ENCODE assay signal across 26 cellular contexts in the genomic region with DNA sequence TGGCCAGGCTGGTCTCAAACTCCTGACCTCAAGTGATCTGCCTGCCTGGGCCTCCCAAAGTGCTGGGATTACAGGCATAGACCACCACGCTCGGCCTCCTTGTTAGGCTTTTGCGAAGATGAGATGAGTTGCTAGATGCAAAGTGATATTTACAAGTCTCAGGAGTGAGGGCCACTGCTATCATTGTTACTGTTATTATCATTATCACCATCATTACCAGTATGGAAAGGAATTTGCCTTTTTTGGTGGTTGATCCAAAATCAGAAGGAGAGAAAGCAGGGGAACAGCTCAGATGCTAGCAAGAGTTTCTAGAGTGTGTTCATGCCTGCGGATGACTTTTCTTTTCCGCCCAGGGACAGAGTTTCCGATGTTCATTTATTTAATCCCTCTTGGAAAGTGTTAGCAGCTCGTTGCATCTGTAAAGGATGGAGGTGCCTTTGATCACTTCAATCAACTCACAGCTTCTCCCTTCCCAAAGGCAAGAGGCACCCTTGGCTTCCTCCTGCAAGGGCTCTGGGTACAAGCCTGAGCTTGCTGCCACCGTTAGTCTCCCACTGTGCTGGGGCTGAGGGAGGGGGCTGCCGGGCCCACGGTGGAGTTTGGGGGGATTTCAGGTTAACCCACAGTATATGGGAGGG. TPM values are rescaled to one million over a fixed set of nuclear protein-coding genes. Genes with fewer than 3 reads are reported as not detected.
DNase-seq lines count a peak whose midpoint lies in the region; ATAC-seq and TF ChIP-seq lines count a peak whose summit lies in the region.
"Had no signal": no experiment of that assay in that cellular context is flagged by ENCODE, and none has a peak within 500 bp of the region (broad histone marks: within the 10 kb centered on the region; RNA-seq: fewer than 3 reads in every experiment).

No MANE protein-coding gene starts in this region.

- H3K9me3 Mint-ChIP-seq in osteocyte (ENCODE audit: unreplicated experiment), result no peaks in the 10 kb centered on the region
- no peaks in the 10 kb centered on the region for H3K9me3 Mint-ChIP-seq in naive thymus-derived CD4-positive, alpha-beta T cell
- H3K9me3 Mint-ChIP-seq: activated CD4-positive, alpha-beta T cell treated with anti-CD3 and anti-CD28 coated beads, Interleukin-2, amount 10 ng/mL, durations not matched to agents 24 days and 14 days; activated naive CD4-positive, alpha-beta T cell treated with anti-CD3 and anti-CD28 coated beads, Interleukin-2, amount 50 U/mL, for 72 hours; neural progenitor cell; T-cell had no signal

- H3K36me3 Mint-ChIP-seq in osteocyte (ENCODE audit: unreplicated experiment), result no peaks in the 10 kb centered on the region
- no peaks in the 10 kb centered on the region for H3K36me3 Mint-ChIP-seq in naive thymus-derived CD4-positive, alpha-beta T cell
- H3K36me3 Mint-ChIP-seq: activated naive CD4-positive, alpha-beta T cell treated with anti-CD3 and anti-CD28 coated beads, Interleukin-2, amount 50 U/mL, for 72 hours; neural progenitor cell; T-cell had no signal

- H3K27me3 ChIP-seq in esophagus squamous epithelium, result no peaks in the 10 kb centered on the region
- no peaks in the 10 kb centered on the region for H3K27me3 ChIP-seq in naive thymus-derived CD4-positive, alpha-beta T cell (ENCODE audit: control insufficient read depth in 2 of 2, insufficient read depth in 2 of 2, low read length in 2 of 2)
- H3K27me3 ChIP-seq: neural progenitor cell had no signal

- H3K27ac Mint-ChIP-seq in osteocyte (ENCODE audit: unreplicated experiment), result peak overlapping the region; percentile 10
- H3K27ac Mint-ChIP-seq in naive thymus-derived CD4-positive, alpha-beta T cell, result no peak overlapping the region
- H3K27ac Mint-ChIP-seq: activated CD4-positive, alpha-beta T cell treated with anti-CD3 and anti-CD28 coated beads, Interleukin-2, amount 10 ng/mL, durations not matched to agents 24 days and 14 days; activated naive CD4-positive, alpha-beta T cell treated with anti-CD3 and anti-CD28 coated beads, Interleukin-2, amount 50 U/mL, for 72 hours; T-cell had no signal

- POLR2A ChIA-PET in RWPE1 (lab: Yijun Ruan, JAX; ENCODE audit: low non-redundant PET), result no interaction called here
- POLR2A ChIA-PET in naive thymus-derived CD4-positive, alpha-beta T cell (lab: Charles Lee), result no interaction called here

- H3K27ac ChIP-seq in RWPE1, result peak overlapping the region; percentile 98
- peak overlapping the region; percentile 76 to 87 (median 80) for H3K27ac ChIP-seq in esophagus squamous epithelium
- H3K27ac ChIP-seq in naive thymus-derived CD4-positive, alpha-beta T cell (ENCODE audit: low read depth, low read length), result no peak overlapping the region
- H3K27ac ChIP-seq: 22Rv1, C4-2B, neural progenitor cell had no signal

- H3K9me3 ChIP-seq in esophagus squamous epithelium, result no peaks in the 10 kb centered on the region
- no peaks in the 10 kb centered on the region for H3K9me3 ChIP-seq in naive thymus-derived CD4-positive, alpha-beta T cell (ENCODE audit: control insufficient read depth in 2 of 3, low read length in 3 of 3)
- H3K9me3 ChIP-seq in mucosa of descending colon, result no peaks in the 10 kb centered on the region

- H3K36me3 ChIP-seq in esophagus squamous epithelium, result no peaks in the 10 kb centered on the region
- no peaks in the 10 kb centered on the region for H3K36me3 ChIP-seq in naive thymus-derived CD4-positive, alpha-beta T cell (ENCODE audit: control insufficient read depth in 2 of 3, insufficient read depth in 3 of 3, low read length in 3 of 3)
- H3K36me3 ChIP-seq in mucosa of descending colon (ENCODE audit: low read depth), result no peaks in the 10 kb centered on the region
- H3K36me3 ChIP-seq: neural progenitor cell had no signal

- 44 to 52% methylated on average over 7 to 10 of the region's 10 CpGs for WGBS in esophagus squamous epithelium, 2 donors

- no peaks in the 10 kb centered on the region for H3K27me3 Mint-ChIP-seq in osteocyte (ENCODE audit: unreplicated experiment)
- peaks cover 0 to 15% (median 0%) of the 10 kb centered on the region in 5 donors for H3K27me3 Mint-ChIP-seq in naive thymus-derived CD4-positive, alpha-beta T cell

- TF ChIP-seq POLR2A in esophagus squamous epithelium (IDR thresholded peaks at IDR 0.05), result no peak

- H3K4me1 ChIP-seq in esophagus squamous epithelium, result peaks cover 76 to 100% (median 81%) of the 10 kb centered on the region in 3 donors
- no peaks in the 10 kb centered on the region for H3K4me1 ChIP-seq in naive thymus-derived CD4-positive, alpha-beta T cell (ENCODE audit: control insufficient read depth in 2 of 2, insufficient read depth in 2 of 2, low read length in 2 of 2)
- peaks cover 41% of the 10 kb centered on the region for H3K4me1 ChIP-seq in mucosa of descending colon (ENCODE audit: low read depth)

- peaks cover 66% of the 10 kb centered on the region for H3K4me1 Mint-ChIP-seq in osteocyte (ENCODE audit: unreplicated experiment)
- peaks cover 8 to 19% (median 9%) of the 10 kb centered on the region in 7 donors for H3K4me1 Mint-ChIP-seq in naive thymus-derived CD4-positive, alpha-beta T cell

- H3K4me3 ChIP-seq in esophagus squamous epithelium, result no peak overlapping the region
- H3K4me3 ChIP-seq in naive thymus-derived CD4-positive, alpha-beta T cell (ENCODE audit: low read length), result no peak overlapping the region
- H3K4me3 ChIP-seq in mucosa of descending colon, result no peak overlapping the region
- H3K4me3 ChIP-seq: lung, neural progenitor cell had no signal

- intact Hi-C loops in esophagus squamous epithelium (cut with DNase I), result no loop called here
- intact Hi-C loops in naive thymus-derived CD4-positive, alpha-beta T cell (cut with micrococcal nuclease), result no loop called here
- intact Hi-C loops in mucosa of descending colon (cut with DNase I, micrococcal nuclease), result no loop called here

- TF ChIP-seq CTCF in RWPE1 (conservative IDR thresholded peaks at IDR 0.05; ENCODE audit: low read depth) (no peak), esophagus squamous epithelium (IDR thresholded peaks at IDR 0.05) (no peak), osteocyte (IDR thresholded peaks at IDR 0.05) (no peak), mucosa of descending colon (IDR thresholded peaks at IDR 0.05) (no peak)

- DNase-seq in NCI-H146 (lab: John Stamatoyannopoulos, UW), result peak; percentile 40
- DNase-seq in NCI-H146 treated with DMSO at 0.1 percent for 48 hours (lab: John Stamatoyannopoulos, UW; ENCODE audit: unreplicated experiment), result no peak
- no peak for DNase-seq in RWPE1 (ENCODE audit: low spot score)
- no peak for DNase-seq in esophagus squamous epithelium (lab: John Stamatoyannopoulos, UW)
- no peak for DNase-seq in osteocyte (ENCODE audit: extremely low spot score, unreplicated experiment)
- DNase-seq in naive thymus-derived CD4-positive, alpha-beta T cell, result no peak
- DNase-seq in activated CD4-positive, alpha-beta T cell treated with anti-CD3 and anti-CD28 coated beads, Interleukin-2, amount 50 U/mL, for 4 hours, result no peak
- no peak for DNase-seq in mucosa of descending colon
- DNase-seq: activated CD4-positive, alpha-beta T cell treated with anti-CD3 and anti-CD28 coated beads, Interleukin-2, amount 10 ng/mL, durations not matched to agents 24 days and 14 days; activated effector memory CD4-positive, alpha-beta T cell treated with Interleukin-2 at 50 U/mL for 16 hours; activated T-cell treated with anti-CD3 and anti-CD28 coated beads, Interleukin-2, amount 50 U/mL, for 1 hour; amygdala; DMS79; head of caudate nucleus; kidney glomerular epithelial cell; NCI-H1930; posterior cingulate gyrus; stimulated activated CD4-positive, alpha-beta T cell treated with anti-CD3 and anti-CD28 coated beads, Interleukin-1b, Interleukin-23, amount 100 ng/mL, for 48 hours; stimulated activated naive CD4-positive, alpha-beta T cell treated with Interleukin-2 at 50 U/mL for 16 hours; T-cell had no signal

- no peak for ATAC-seq in naive thymus-derived CD4-positive, alpha-beta T cell
- ATAC-seq in mucosa of descending colon, result no peak
- ATAC-seq: activated naive CD4-positive, alpha-beta T cell treated with anti-CD3 and anti-CD28 coated beads, Interleukin-2, amount 50 U/mL, for 72 hours; T-cell had no signal

- CTCF ChIA-PET in RWPE1 (lab: Yijun Ruan, JAX), result interaction anchor here (0.6 kb wide), 1 partner anchor 24 kb away, joined by 3 read pairs; no protein-coding TSS in a partner anchor
- CTCF ChIA-PET in naive thymus-derived CD4-positive, alpha-beta T cell (lab: Charles Lee), result no interaction called here

- no peak overlapping the region for H3K4me3 Mint-ChIP-seq in osteocyte (ENCODE audit: unreplicated experiment)
- H3K4me3 Mint-ChIP-seq in naive thymus-derived CD4-positive, alpha-beta T cell, result no peak overlapping the region
- H3K4me3 Mint-ChIP-seq: activated CD4-positive, alpha-beta T cell treated with anti-CD3 and anti-CD28 coated beads, Interleukin-2, amount 10 ng/mL, durations not matched to agents 24 days and 14 days; T-cell had no signal

RNA-seq across cellular contexts. Expression of gene ITPRIPL2, which starts 21.6 kb away (rescaled TPM):
- total RNA-seq in esophagus squamous epithelium (10 to 100 TPM; 18.3 to 78.6 (median 42.4) TPM), osteocyte (56.1 and 57.9 TPM in 2 replicates), mucosa of descending colon (10 to 100 TPM; 36.3 to 49.9 (median 36.5) TPM)
- total RNA-seq in naive thymus-derived CD4-positive, alpha-beta T cell, result 10 to 100 TPM in 1 of 5 experiments, 1 to 10 TPM in 1, under 1 TPM in 3; 0.49 to 14.3 (median 0.64) TPM
- polyA plus RNA-seq in naive thymus-derived CD4-positive, alpha-beta T cell, result not detected

RNA-seq across cellular contexts. Expression of gene SYT17, which starts 32.7 kb away (rescaled TPM):
- total RNA-seq in esophagus squamous epithelium, result 1 to 10 TPM in 3 of 4 donors, under 1 TPM in 1; 0.88 to 7.6 (median 4.7) TPM
- not detected in 2 replicates for total RNA-seq in osteocyte
- total RNA-seq in naive thymus-derived CD4-positive, alpha-beta T cell, result 1 to 10 TPM in 1 of 5 experiments, under 1 TPM in 2, not detected in 2; 0.08 to 3.6 (median 0.24) TPM
- polyA plus RNA-seq in naive thymus-derived CD4-positive, alpha-beta T cell, result not detected
- total RNA-seq in mucosa of descending colon, result 10 to 100 TPM in 1 of 3 donors, 1 to 10 TPM in 2; 4.9 to 13.3 (median 5.9) TPM
- total RNA-seq: activated CD8-positive, alpha-beta memory T cell treated with anti-CD3 and anti-CD28 coated beads for 36 hours; activated naive CD4-positive, alpha-beta T cell treated with anti-CD3 and anti-CD28 coated beads, Interleukin-2, amount 50 U/mL, for 72 hours had no signal
